Comparison of ENCODE assay signal across 1 cellular context in genomic region chr17:37450090-37450489, GRCh38.
TF ChIP-seq lines count a peak whose summit lies in the region.

No MANE protein-coding gene starts in this region.

TF ChIP-seq in Ishikawa, 13 proteins besides CTCF, POLR2A, EP300 and RAD21 (continued from another document):
- peak; percentile 57 for TF ChIP-seq USF1 (IDR thresholded peaks at IDR 0.05)
- TF ChIP-seq, protein P1, sequence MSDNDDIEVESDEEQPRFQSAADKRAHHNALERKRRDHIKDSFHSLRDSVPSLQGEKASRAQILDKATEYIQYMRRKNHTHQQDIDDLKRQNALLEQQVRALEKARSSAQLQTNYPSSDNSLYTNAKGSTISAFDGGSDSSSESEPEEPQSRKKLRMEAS (IDR thresholded peaks at IDR 0.05), result no peak
